19 cellular contexts compared by ENCODE assay signal in genomic region chr1:199580280-199580679, GRCh38.
DNase-seq lines count a peak whose midpoint lies in the region; ATAC-seq, FAIRE-seq and TF ChIP-seq lines count a peak whose summit lies in the region.
"Had no signal": no experiment of that assay in that cellular context is flagged by ENCODE, and none has a peak within 500 bp of the region (broad histone marks: within the 10 kb centered on the region; RNA-seq: fewer than 3 reads in every experiment).

No MANE protein-coding gene starts in this region.

- H3K4me1 Mint-ChIP-seq in MCF 10A (ENCODE audit: insufficient read depth, unreplicated experiment), result no peaks in the 10 kb centered on the region
- H3K4me1 Mint-ChIP-seq: CD4-positive, CD25-positive, alpha-beta regulatory T cell had no signal

- H3K4me3 Mint-ChIP-seq in MCF 10A (ENCODE audit: unreplicated experiment), result no peak overlapping the region
- H3K4me3 Mint-ChIP-seq: CD4-positive, CD25-positive, alpha-beta regulatory T cell; H9 had no signal

- H3K36me3 ChIP-seq in transverse colon, result no peaks in the 10 kb centered on the region
- H3K36me3 ChIP-seq: BE2C had no signal

- 67% methylated on average over 2 of the region's 2 CpGs; no CpG with 5 or more reads in 1 of the 2 donors for WGBS in transverse colon (ENCODE audit: low coverage in 1 of 2), 2 donors

- in situ Hi-C loops in transverse colon (cut with MboI; ENCODE audit: low pct_ligation_motif_present in 1 of 4, low pct_unique_long_range_greater_than_20kb in 1 of 4, low sequenced_read_pairs in 3 of 4), result no loop called here

- intact Hi-C loops in left colon (cut with DNase I, micrococcal nuclease) (no loop called here), transverse colon (cut with DNase I; ENCODE audit: low total_unique reads) (no loop called here), MCF 10A (cut with micrococcal nuclease) (no loop called here)

- POLR2A ChIA-PET in MCF 10A (lab: Yijun Ruan, JAX), result interaction anchor here (0.7 to 1.0 kb wide), 2 partner anchors 13 to 670 kb away, joined by 3 read pairs; no protein-coding TSS in a partner anchor

- peak; percentile 93 for ATAC-seq in left colon
- ATAC-seq in GM21576 (IDR thresholded peaks at IDR 0.05; ENCODE audit: unreplicated experiment), result no peak
- ATAC-seq: GM12878 had no signal

- peak overlapping the region in 1 of 4 donors; percentile 53 for H3K27ac ChIP-seq in transverse colon

- CTCF ChIA-PET in MCF 10A (lab: Yijun Ruan, JAX), result interaction anchor here (0.6 to 1.2 kb wide), 3 partner anchors 18 to 921 kb away, joined by 3 to 4 read pairs (median 3); no protein-coding TSS in a partner anchor

- H3K27me3 ChIP-seq in transverse colon, result no peaks in the 10 kb centered on the region
- H3K27me3 ChIP-seq: BE2C had no signal

- H3K4me1 ChIP-seq in transverse colon, result peaks cover 0 to 10% (median 6%) of the 10 kb centered on the region in 4 donors
- H3K4me1 ChIP-seq: BE2C, Caco-2 had no signal

- no peaks in the 10 kb centered on the region for H3K9me3 Mint-ChIP-seq in MCF 10A (ENCODE audit: unreplicated experiment)
- H3K9me3 Mint-ChIP-seq: CD4-positive, CD25-positive, alpha-beta regulatory T cell had no signal

- peak; percentile 95 for FAIRE-seq in D721Med (lab: Jason Lieb, UNC)
- FAIRE-seq: A204.1, GM12878, H1 had no signal

- H3K4me3 ChIP-seq in transverse colon, result no peak overlapping the region
- H3K4me3 ChIP-seq: GM12878 had no signal

- no TSS peak for BruUV-seq in MCF 10A (replicated peaks; lab: Mats Ljungman, UMichigan)

- H3K27me3 Mint-ChIP-seq in MCF 10A (ENCODE audit: insufficient read depth, unreplicated experiment), result no peaks in the 10 kb centered on the region

- TF ChIP-seq EP300 in transverse colon (IDR thresholded peaks at IDR 0.05; ENCODE audit: low read depth), result no peak

- no peak overlapping the region for H3K27ac Mint-ChIP-seq in MCF 10A (ENCODE audit: low read depth, unreplicated experiment)
- H3K27ac Mint-ChIP-seq: CD4-positive, CD25-positive, alpha-beta regulatory T cell had no signal

- no peaks in the 10 kb centered on the region for H3K9me3 ChIP-seq in transverse colon
- H3K9me3 ChIP-seq: BE2C, Caco-2 had no signal

- TF ChIP-seq CTCF in D721Med (IDR thresholded peaks at IDR 0.05; ENCODE audit: insufficient read depth, missing control alignments) (no peak), transverse colon (IDR thresholded peaks at IDR 0.05) (no peak), MCF 10A (IDR thresholded peaks at IDR 0.05; ENCODE audit: unreplicated experiment) (no peak)

- DNase-seq in D341Med (ENCODE audit: low spot score) (peak; percentile 25), D721Med (ENCODE audit: insufficient read length, low spot score) (no peak), left colon (peak in 1 of 2 donors; percentile 15), transverse colon (peak; percentile 9), MCF 10A (ENCODE audit: unreplicated experiment) (no peak)
- DNase-seq: ACHN; BE2C; C1 segment of cervical spinal cord; Caco-2; CD4-positive, CD25-positive, alpha-beta regulatory T cell; DMS 273 treated with DMSO at 0.1 percent for 48 hours; DMS53; DND-41; EL; H9 had no signal

- no peaks in the 10 kb centered on the region for H3K36me3 Mint-ChIP-seq in MCF 10A (ENCODE audit: insufficient read depth, unreplicated experiment)
- H3K36me3 Mint-ChIP-seq: CD4-positive, CD25-positive, alpha-beta regulatory T cell had no signal

- no peak for TF ChIP-seq POLR2A in transverse colon (IDR thresholded peaks at IDR 0.05)

Comparison
In these comparisons a context has a peak if more than half of its experiments do, and no peak if none do; other contexts are left out.
1. DNase-seq: peak in D341Med (single experiment) and transverse colon (single experiment); none in D721Med (single experiment) and MCF 10A (single experiment).